Comparison of ENCODE assay signal across 20 cellular contexts in the genomic region with DNA sequence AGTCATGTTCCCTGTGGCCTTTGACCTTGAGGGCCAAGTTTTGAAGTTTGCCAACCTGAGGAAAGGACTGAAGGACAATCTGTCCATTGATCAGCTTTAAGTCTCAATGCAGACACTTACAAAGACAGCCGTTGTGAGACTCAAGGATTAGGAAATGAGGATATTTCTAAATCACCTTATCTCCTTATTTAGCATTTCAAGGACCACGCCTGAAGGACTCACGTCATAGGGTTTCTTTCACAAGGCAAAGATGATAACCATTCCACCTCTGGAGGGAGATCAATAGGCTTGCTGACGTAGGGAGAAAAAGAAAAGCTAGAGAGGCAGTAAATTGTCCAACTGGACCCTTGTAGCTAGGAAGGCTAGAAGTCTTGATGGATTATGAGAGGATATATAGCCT. TPM values are rescaled to one million over a fixed set of nuclear protein-coding genes. Genes with fewer than 3 reads are reported as not detected.
DNase-seq lines count a peak whose midpoint lies in the region; ATAC-seq, FAIRE-seq and TF ChIP-seq lines count a peak whose summit lies in the region.
"Had no signal": no experiment of that assay in that cellular context is flagged by ENCODE, and none has a peak within 500 bp of the region (broad histone marks: within the 10 kb centered on the region; RNA-seq: fewer than 3 reads in every experiment).

No MANE protein-coding gene starts in this region.

- peaks cover 4 to 12% of the 10 kb centered on the region in 2 donors for H3K4me1 ChIP-seq in neuronal stem cell (ENCODE audit: control insufficient read depth in 2 of 2, insufficient read depth in 1 of 2, low read depth in 1 of 2, low read length in 2 of 2)
- H3K4me1 ChIP-seq: BE2C had no signal

- no peak overlapping the region for H3K27ac ChIP-seq in neuronal stem cell (replicated peaks; ENCODE audit: low read length)
- H3K27ac ChIP-seq: GM23248 had no signal

- H2BK15ac ChIP-seq in neuronal stem cell (ENCODE audit: low read length), result peak overlapping the region; percentile 2

- no peak overlapping the region for H2BK5ac ChIP-seq in neuronal stem cell (ENCODE audit: low read length)

- no peak overlapping the region for H3K4me3 ChIP-seq in neuronal stem cell (ENCODE audit: low read length in 2 of 2)
- H3K4me3 ChIP-seq: GM23248, HAP-1 had no signal

- H2BK120ac ChIP-seq in neuronal stem cell (ENCODE audit: low read depth, low read length), result peak overlapping the region; percentile 37

- FAIRE-seq in D721Med (lab: Jason Lieb, UNC), result peak; percentile 93
- FAIRE-seq: A204.1, GM19239 had no signal

- H2AFZ ChIP-seq in neuronal stem cell (ENCODE audit: low read length), result no peak overlapping the region
- H2AFZ ChIP-seq: GM23248 had no signal

- H3K36me3 ChIP-seq in neuronal stem cell (replicated peaks in 1 of 2; ENCODE audit: control insufficient read depth in 2 of 2, insufficient read depth in 2 of 2, low read length in 2 of 2), result no peaks in the 10 kb centered on the region
- H3K36me3 ChIP-seq: BE2C, HAP-1 had no signal

- no peak overlapping the region for H2BK12ac ChIP-seq in neuronal stem cell (ENCODE audit: low read length)

- no peak overlapping the region for H3K23ac ChIP-seq in neuronal stem cell (ENCODE audit: low read depth, low read length, poor library complexity)

- no peaks in the 10 kb centered on the region for H3K27me3 ChIP-seq in neuronal stem cell (ENCODE audit: control insufficient read depth in 3 of 3, insufficient read depth in 3 of 3, low read depth in 1 of 3, low read length in 3 of 3)

- WGBS in neuronal stem cell (ENCODE audit: extremely low coverage in 2 of 2, insufficient read length in 2 of 2, insufficient replicate concordance in 1 of 2), 2 donors, result no CpG with 5 or more reads among the region's 4 CpGs

- peak; percentile 63 for DNase-seq in COLO829 (ENCODE audit: low spot score)
- DNase-seq in D721Med (ENCODE audit: insufficient read length, low spot score), result no peak
- peak; percentile 29 for DNase-seq in amniotic epithelial cell (ENCODE audit: low read depth)
- DNase-seq in neuronal stem cell (ENCODE audit: low spot score), result no peak
- DNase-seq in SKM-1 (lab: John Stamatoyannopoulos, UW; ENCODE audit: unreplicated experiment), result no peak
- DNase-seq in NCI-H510A (lab: John Stamatoyannopoulos, UW), result no peak
- DNase-seq: ACHN; BE2C; C1 segment of cervical spinal cord; Caco-2; CD4-positive, CD25-positive, alpha-beta regulatory T cell; CD8-positive, alpha-beta memory T cell; DMS153; DMS79; GDM1; GM23248 had no signal

- no peak overlapping the region for H3K4ac ChIP-seq in neuronal stem cell (ENCODE audit: low read length)

- no peak overlapping the region for H3K9ac ChIP-seq in neuronal stem cell (ENCODE audit: low read depth, low read length, poor library complexity)
- H3K9ac ChIP-seq: GM23248 had no signal

- H3K9me3 ChIP-seq in neuronal stem cell (replicated peaks in 1 of 2; ENCODE audit: control insufficient read depth in 2 of 2, insufficient read depth in 1 of 2, low read depth in 1 of 2, low read length in 2 of 2), result peaks cover 4 to 9% of the 10 kb centered on the region in 2 donors
- H3K9me3 ChIP-seq: BE2C, Caco-2, HAP-1 had no signal

- ATAC-seq in GM18517 (IDR thresholded peaks at IDR 0.05; ENCODE audit: unreplicated experiment), result no peak

- no peak overlapping the region for H3K18ac ChIP-seq in neuronal stem cell (ENCODE audit: low read length)

- no peak overlapping the region for H3K4me2 ChIP-seq in neuronal stem cell (ENCODE audit: insufficient read depth, low read length, poor library complexity, severe bottlenecking)

- H4K91ac ChIP-seq in neuronal stem cell (ENCODE audit: low read depth, low read length, poor library complexity), result no peak overlapping the region

- no peak overlapping the region for H2AK5ac ChIP-seq in neuronal stem cell (ENCODE audit: low read depth, low read length)

- H4K8ac ChIP-seq in neuronal stem cell (ENCODE audit: low read depth, low read length), result no peak overlapping the region

- no peak overlapping the region for H3K14ac ChIP-seq in neuronal stem cell (ENCODE audit: low read length)

- no peak for TF ChIP-seq CTCF in D721Med (IDR thresholded peaks at IDR 0.05; ENCODE audit: insufficient read depth, missing control alignments)

- no peaks in the 10 kb centered on the region for H3K79me1 ChIP-seq in neuronal stem cell (ENCODE audit: low read depth, low read length)

RNA-seq across cellular contexts. Expression of gene ASB4, which starts 3.3 kb away (rescaled TPM):
- 0.01 TPM for polyA plus RNA-seq in neuronal stem cell (2013, experiment 1 of 2)
- 0.01 TPM for polyA plus RNA-seq in neuronal stem cell (2013, experiment 2 of 2)
- polyA plus RNA-seq: CD4-positive, CD25-positive, alpha-beta regulatory T cell; CD8-positive, alpha-beta memory T cell; GM23248 had no signal

RNA-seq across cellular contexts. Expression of gene PON2, which starts 47.6 kb away (rescaled TPM):
- 85.4 TPM for polyA plus RNA-seq in neuronal stem cell (2013, experiment 1 of 2)
- polyA plus RNA-seq in neuronal stem cell (2013, experiment 2 of 2), result 87.0 TPM

Comparison
In these comparisons a context has a peak if more than half of its experiments do, and no peak if none do; other contexts are left out.
1. DNase-seq: peak in COLO829 (single experiment) and amniotic epithelial cell (single experiment); none in D721Med (single experiment), neuronal stem cell (single experiment), SKM-1 (single experiment) and NCI-H510A (single experiment).